In the genomic region with DNA sequence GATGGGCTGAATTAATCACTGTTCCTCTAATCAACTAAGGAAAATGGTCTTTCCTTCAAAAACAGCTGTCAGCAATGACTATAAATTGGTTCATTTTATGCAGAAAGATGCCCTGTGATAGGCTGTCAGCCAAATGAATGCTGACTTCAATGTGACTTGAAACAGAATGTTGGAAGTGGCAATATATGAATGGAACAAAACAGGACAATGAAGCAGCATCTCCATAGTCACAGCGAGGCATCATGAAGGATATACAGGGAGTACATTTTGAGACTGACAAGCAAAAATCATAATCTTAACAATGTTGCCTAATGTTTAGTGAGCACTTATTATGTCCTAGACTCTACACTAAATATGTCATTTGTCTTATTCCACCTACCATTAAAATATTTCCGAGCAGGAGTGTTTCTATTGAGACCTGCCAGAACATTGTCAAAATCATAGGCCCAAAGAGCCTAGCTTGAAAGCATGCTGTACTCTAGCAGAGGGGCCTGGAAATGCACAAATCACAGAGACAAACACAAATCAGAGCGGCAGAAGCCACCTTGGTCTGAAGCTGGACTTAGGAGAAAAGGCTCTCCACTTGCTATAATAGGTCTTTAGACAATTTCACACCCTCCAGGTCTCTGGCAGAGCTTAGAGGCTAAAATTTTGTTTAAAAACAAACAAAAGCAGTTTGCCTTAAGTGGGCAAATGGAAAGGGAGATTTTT, we compare ENCODE assay signal across 11 cellular contexts.
DNase-seq lines count a peak whose midpoint lies in the region; ATAC-seq and TF ChIP-seq lines count a peak whose summit lies in the region.
"Had no signal": no experiment of that assay in that cellular context is flagged by ENCODE, and none has a peak within 500 bp of the region (broad histone marks: within the 10 kb centered on the region; RNA-seq: fewer than 3 reads in every experiment).

No MANE protein-coding gene starts in this region.

- no peak overlapping the region for H3K23ac ChIP-seq in mesenchymal stem cell (ENCODE audit: low read length in 2 of 2)

- H3K18ac ChIP-seq in mesenchymal stem cell (ENCODE audit: low read depth in 1 of 2, low read length in 2 of 2): peak overlapping the region in 1 of 2 experiments; percentile 28

- H3K9me3 ChIP-seq in mesenchymal stem cell (ENCODE audit: control insufficient read depth, low read length) (no peaks in the 10 kb centered on the region), transverse colon (no peaks in the 10 kb centered on the region)

- intact Hi-C loops in dorsolateral prefrontal cortex (cut with DNase I) (no loop called here), transverse colon (cut with DNase I; ENCODE audit: low total_unique reads) (no loop called here)

- no peak for ATAC-seq in GM18870 (IDR thresholded peaks at IDR 0.05; ENCODE audit: unreplicated experiment)

- peaks cover 0 to 7% (median 0%) of the 10 kb centered on the region in 45 donors for H3K27me3 ChIP-seq in dorsolateral prefrontal cortex
- H3K27me3 ChIP-seq in mesenchymal stem cell (ENCODE audit: control insufficient read depth in 1 of 2, insufficient read depth in 1 of 2, low read length in 2 of 2): no peaks in the 10 kb centered on the region
- H3K27me3 ChIP-seq in transverse colon: no peaks in the 10 kb centered on the region

- H3K27ac ChIP-seq in dorsolateral prefrontal cortex (peak overlapping the region in 50 of 59 donors; percentile 9 to 83 (median 63)), mesenchymal stem cell (ENCODE audit: low read length, poor library complexity, severe bottlenecking) (peak overlapping the region; percentile 92), transverse colon (peak overlapping the region; percentile 59 to 78 (median 76))

- H3K4me1 ChIP-seq in mesenchymal stem cell (ENCODE audit: control insufficient read depth, insufficient read depth, low read depth, low read length) (peaks cover 12% of the 10 kb centered on the region), transverse colon (peaks cover 18 to 30% (median 27%) of the 10 kb centered on the region in 4 donors)

- H2BK12ac ChIP-seq in mesenchymal stem cell (ENCODE audit: low read length in 2 of 2): peak overlapping the region in 1 of 2 experiments; percentile 21

- H2AK5ac ChIP-seq in mesenchymal stem cell (ENCODE audit: low read length, severe bottlenecking): peak overlapping the region; percentile 88

- peak overlapping the region; percentile 77 for H2BK5ac ChIP-seq in mesenchymal stem cell (ENCODE audit: low read depth, low read length, poor library complexity, severe bottlenecking)

- in situ Hi-C loops in transverse colon (cut with MboI; ENCODE audit: low pct_ligation_motif_present in 1 of 4, low pct_unique_long_range_greater_than_20kb in 1 of 4, low sequenced_read_pairs in 3 of 4): no loop called here

- H4K8ac ChIP-seq in mesenchymal stem cell (ENCODE audit: low read length): no peak overlapping the region

- TF ChIP-seq CTCF in dorsolateral prefrontal cortex (IDR thresholded peaks at IDR 0.05 in 54 of 56, conservative IDR thresholded peaks at IDR 0.05 in 2 of 56; ENCODE audit: low read depth in 1 of 56, partially characterized antibody in 56 of 56): no peak
- TF ChIP-seq CTCF in transverse colon (IDR thresholded peaks at IDR 0.05): no peak

- no peak overlapping the region for H2BK120ac ChIP-seq in mesenchymal stem cell (ENCODE audit: low read depth, low read length)

- H3K4ac ChIP-seq in mesenchymal stem cell (ENCODE audit: low read depth in 1 of 2, low read length in 2 of 2): peak overlapping the region in 1 of 2 experiments; percentile 38

- H2BK15ac ChIP-seq in mesenchymal stem cell (ENCODE audit: low read depth, poor library complexity, severe bottlenecking): no peak overlapping the region

- no peak for TF ChIP-seq POLR2A in transverse colon (IDR thresholded peaks at IDR 0.05)

- DNase-seq in M059J (ENCODE audit: low read depth): peak; percentile 56
- DNase-seq in dorsolateral prefrontal cortex: no peak
- no peak for DNase-seq in mesenchymal stem cell
- DNase-seq in transverse colon: no peak
- no peak for DNase-seq in activated CD4-positive, CD25-positive, alpha-beta regulatory T cell (lab: John Stamatoyannopoulos, UW)
- DNase-seq in activated CD4-positive, alpha-beta T cell treated with anti-CD3 and anti-CD28 coated beads, Interleukin-2, amount 50 U/mL, for 1 hour: no peak
- no peak for DNase-seq in NCI-H2196 treated with DMSO at 0.1 percent for 48 hours (lab: John Stamatoyannopoulos, UW; ENCODE audit: unreplicated experiment)
- DNase-seq: activated gamma-delta T cell; DND-41; effector memory CD4-positive, alpha-beta T cell had no signal

- peak overlapping the region; percentile 55 for H3K9ac ChIP-seq in mesenchymal stem cell (ENCODE audit: low read length)

- H3K36me3 ChIP-seq in mesenchymal stem cell (ENCODE audit: control insufficient read depth in 1 of 2, insufficient read depth in 2 of 2, low read depth in 1 of 2, low read length in 2 of 2): no peaks in the 10 kb centered on the region
- H3K36me3 ChIP-seq in transverse colon: no peaks in the 10 kb centered on the region

- WGBS in mesenchymal stem cell: 70% methylated on average over 2 of the region's 3 CpGs
- WGBS in transverse colon (ENCODE audit: low coverage in 1 of 2), 2 donors: 81 to 100% methylated on average over 1 to 3 of the region's 3 CpGs

- H3K79me1 ChIP-seq in mesenchymal stem cell (replicated peaks; ENCODE audit: low read length, poor library complexity, severe bottlenecking): no peaks in the 10 kb centered on the region

- H2AFZ ChIP-seq in mesenchymal stem cell (ENCODE audit: low read depth, low read length): no peak overlapping the region

- no peak overlapping the region for H3K14ac ChIP-seq in mesenchymal stem cell (ENCODE audit: low read length in 2 of 2)

- no peak for TF ChIP-seq EP300 in transverse colon (IDR thresholded peaks at IDR 0.05; ENCODE audit: low read depth)

- H3K4me3 ChIP-seq in dorsolateral prefrontal cortex: no peak overlapping the region
- no peak overlapping the region for H3K4me3 ChIP-seq in mesenchymal stem cell (ENCODE audit: insufficient read depth in 1 of 2, low read depth in 1 of 2, low read length in 2 of 2)
- H3K4me3 ChIP-seq in transverse colon: no peak overlapping the region

- no peak overlapping the region for H3K4me2 ChIP-seq in mesenchymal stem cell (ENCODE audit: low read length, poor library complexity, severe bottlenecking)

- no peak overlapping the region for H4K91ac ChIP-seq in mesenchymal stem cell (ENCODE audit: low read length)
